ENCODE assay signal across 18 cellular contexts in the genomic region with DNA sequence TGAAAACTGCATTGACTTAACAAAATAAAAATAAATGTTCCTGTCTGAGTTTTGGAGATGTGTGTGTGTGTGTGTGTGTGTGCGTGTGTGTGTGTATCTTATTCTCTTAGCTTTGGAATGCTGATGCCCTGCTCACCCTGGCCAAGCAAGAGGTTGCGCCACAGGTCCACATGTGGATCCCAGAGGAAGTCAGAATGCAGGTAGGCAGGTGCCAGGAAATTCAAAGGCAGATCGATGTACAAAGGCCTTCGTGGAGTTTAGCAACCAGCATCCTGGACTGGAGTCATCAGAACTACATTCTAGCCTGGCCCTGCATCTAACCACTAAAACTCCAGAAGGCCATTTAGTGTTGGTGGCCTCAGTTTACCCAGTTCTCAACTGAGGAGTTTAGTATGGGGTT. TPM values are rescaled to one million over a fixed set of nuclear protein-coding genes. Genes with fewer than 3 reads are reported as not detected.
"Had no signal": no experiment of that assay in that cellular context is flagged by ENCODE, and none has a peak within 500 bp of the region (broad histone marks: within the 10 kb centered on the region; RNA-seq: fewer than 3 reads in every experiment).

No MANE protein-coding gene starts in this region.

- H3K27ac Mint-ChIP-seq: activated CD4-positive, alpha-beta T cell treated with anti-CD3 and anti-CD28 coated beads, Interleukin-2, amount 10 ng/mL, durations not matched to agents 7 days and 5 days; activated CD8-positive, alpha-beta T cell treated with anti-CD3 and anti-CD28 coated beads, Interleukin-2, amount 10 ng/mL, durations not matched to agents 7 days and 5 days; activated naive CD8-positive, alpha-beta T cell treated with anti-CD3 and anti-CD28 coated beads, Interleukin-2, amount 10 ng/mL, durations not matched to agents 7 days and 5 days; activated T-cell treated with anti-CD3 and anti-CD28 coated beads, Interleukin-2, amount 50 U/mL, for 24 hours; activated T-helper 2 cell treated with anti-CD3 and anti-CD28 coated beads, Interferon-gamma antibody, Interleukin-2, Interleukin-4, amounts not matched to agents 10 μg/mL and 5 μg/mL and 100 μg/mL, durations not matched to agents 14 hours and 24 hours and 36 hours; mesothelial cell of epicardium; natural killer cell treated with Interleukin-12 subunit alpha and Interleukin-12 subunit beta and Interleukin-15 and Interleukin-18, amount 100 ng/mL, for 72 hours; stimulated activated naive B cell treated with anti-CD40 and anti-IgM and Interleukin-4, amounts not matched to agents 10 μg/mL and 1 μg/mL and 100 μg/mL, for 72 hours; T-helper 2 cell treated with Interferon-gamma antibody and Interleukin-4, amounts not matched to agents 5 μg/mL and 100 μg/mL, for 36 hours had no signal

- DNase-seq: activated CD4-positive, alpha-beta T cell treated with anti-CD3 and anti-CD28 coated beads, Interleukin-2, amount 10 ng/mL, durations not matched to agents 7 days and 5 days; activated CD8-positive, alpha-beta T cell treated with anti-CD3 and anti-CD28 coated beads, Interleukin-2, amount 10 ng/mL, durations not matched to agents 7 days and 5 days; activated naive CD4-positive, alpha-beta T cell treated with Interleukin-2 at 50 U/mL for 16 hours; activated naive CD8-positive, alpha-beta T cell treated with anti-CD3 and anti-CD28 coated beads, Interleukin-2, amount 10 ng/mL, durations not matched to agents 7 days and 5 days; activated T-cell treated with anti-CD3 and anti-CD28 coated beads, Interleukin-2, amount 50 U/mL, for 24 hours; brain microvascular endothelial cell; central memory CD4-positive, alpha-beta T cell; colonic mucosa; spleen; stimulated activated naive B cell treated with anti-CD40 and anti-IgM and Interleukin-4, amounts not matched to agents 10 μg/mL and 1 μg/mL and 100 μg/mL, for 72 hours had no signal

- H3K36me3 Mint-ChIP-seq: mesothelial cell of epicardium; natural killer cell treated with Interleukin-12 subunit alpha and Interleukin-12 subunit beta and Interleukin-15 and Interleukin-18, amount 100 ng/mL, for 72 hours; stimulated activated naive B cell treated with anti-CD40 and anti-IgM and Interleukin-4, amounts not matched to agents 10 μg/mL and 1 μg/mL and 100 μg/mL, for 72 hours had no signal

- H3K4me3 ChIP-seq: lung had no signal

- H3K9me3 ChIP-seq: colonic mucosa, sigmoid colon had no signal

- ATAC-seq: natural killer cell treated with Interleukin-12 subunit alpha and Interleukin-12 subunit beta and Interleukin-15 and Interleukin-18, amount 100 ng/mL, for 72 hours had no signal

- H3K36me3 ChIP-seq: brain microvascular endothelial cell, colonic mucosa, sigmoid colon, spleen had no signal

- H3K9me3 Mint-ChIP-seq: mesothelial cell of epicardium; natural killer cell treated with Interleukin-12 subunit alpha and Interleukin-12 subunit beta and Interleukin-15 and Interleukin-18, amount 100 ng/mL, for 72 hours; stimulated activated naive B cell treated with anti-CD40 and anti-IgM and Interleukin-4, amounts not matched to agents 10 μg/mL and 1 μg/mL and 100 μg/mL, for 72 hours had no signal

- H3K4me1 Mint-ChIP-seq: mesothelial cell of epicardium had no signal

- H3K4me1 ChIP-seq: colonic mucosa, sigmoid colon had no signal

- H3K27me3 ChIP-seq: colonic mucosa, sigmoid colon had no signal

- FAIRE-seq: TTC549 had no signal

- H3K27ac ChIP-seq: brain microvascular endothelial cell, colonic mucosa, sigmoid colon, spleen had no signal

RNA-seq across cellular contexts. Expression of a gene that starts 12.4 kb away (rescaled TPM):
- total RNA-seq: activated CD4-positive, alpha-beta T cell treated with anti-CD3 and anti-CD28 coated beads, Interleukin-2, amount 10 ng/mL, durations not matched to agents 7 days and 5 days; activated CD8-positive, alpha-beta T cell treated with anti-CD3 and anti-CD28 coated beads, Interleukin-2, amount 10 ng/mL, durations not matched to agents 7 days and 5 days; activated naive CD8-positive, alpha-beta T cell treated with anti-CD3 and anti-CD28 coated beads, Interleukin-2, amount 10 ng/mL, durations not matched to agents 7 days and 5 days; activated T-helper 2 cell treated with anti-CD3 and anti-CD28 coated beads, Interferon-gamma antibody, Interleukin-2, Interleukin-4, amounts not matched to agents 10 μg/mL and 5 μg/mL and 100 μg/mL, durations not matched to agents 14 hours and 24 hours and 36 hours; mesothelial cell of epicardium; natural killer cell treated with Interleukin-12 subunit alpha and Interleukin-12 subunit beta and Interleukin-15 and Interleukin-18, amount 100 ng/mL, for 72 hours; sigmoid colon; spleen; ureter had no signal
